In genomic region chr3:102089904-102090492, GRCh38 we compare ENCODE assay signal across 11 cellular contexts.
A peak's percentile ranks its signal among the peaks of the same experiment; 100 is the strongest.
DNase-seq lines count a peak whose midpoint lies in the region; ATAC-seq and TF ChIP-seq lines count a peak whose summit lies in the region.
"Had no signal": no experiment of that assay in that cellular context is flagged by ENCODE, and none has a peak within 500 bp of the region (broad histone marks: within the 10 kb centered on the region; RNA-seq: fewer than 3 reads in every experiment).

No MANE protein-coding gene starts in this region.

- ATAC-seq in GM21529 (IDR thresholded peaks at IDR 0.05; ENCODE audit: unreplicated experiment), result no peak
- ATAC-seq: activated CD8-positive, alpha-beta T cell treated with anti-CD3 and anti-CD28 coated beads, Interleukin-2, amount 10 ng/mL, durations not matched to agents 7 days and 5 days had no signal

- no peaks in the 10 kb centered on the region for H3K27me3 Mint-ChIP-seq in HFFc6 (ENCODE audit: insufficient read depth)
- H3K27me3 Mint-ChIP-seq in progenitor cell of endocrine pancreas, result no peaks in the 10 kb centered on the region

- H3K36me3 Mint-ChIP-seq in HFFc6 (ENCODE audit: low read depth), result no peaks in the 10 kb centered on the region
- no peaks in the 10 kb centered on the region for H3K36me3 Mint-ChIP-seq in progenitor cell of endocrine pancreas (ENCODE audit: insufficient read depth)

- H3K79me2 ChIP-seq in ACC112 (ENCODE audit: control insufficient read depth, insufficient read depth, low read length, unreplicated experiment), result no peaks in the 10 kb centered on the region

- no peaks in the 10 kb centered on the region for H3K27me3 ChIP-seq in ACC112 (ENCODE audit: insufficient read depth, low read length)

- H3K4me3 ChIP-seq in ACC112 (ENCODE audit: low read depth, low read length) (no peak overlapping the region), astrocyte of the cerebellum (ENCODE audit: low read depth, low read length) (no peak overlapping the region)

- H3K27ac ChIP-seq in ACC112 (ENCODE audit: low read depth, low read length), result peak overlapping the region; percentile 58; the same call in 1 of the 2 replicates

- peak; percentile 96 for DNase-seq in HFFc6
- DNase-seq in astrocyte of the cerebellum (ENCODE audit: low read depth), result peak; percentile 31
- peak; percentile 57 for DNase-seq in left kidney (ENCODE audit: low read depth, low spot score)
- no peak for DNase-seq in erythroblast (lab: John Stamatoyannopoulos, UW)
- no peak for DNase-seq in occipital lobe (lab: John Stamatoyannopoulos, UW)
- no peak for DNase-seq in progenitor cell of endocrine pancreas (ENCODE audit: low spot score, unreplicated experiment)
- DNase-seq: activated CD8-positive, alpha-beta T cell treated with anti-CD3 and anti-CD28 coated beads, Interleukin-2, amount 10 ng/mL, durations not matched to agents 7 days and 5 days; central memory CD4-positive, alpha-beta T cell; NCI-H1694 had no signal

- no peaks in the 10 kb centered on the region for H3K36me3 ChIP-seq in ACC112 (ENCODE audit: insufficient read depth, low read length)

- H3K9me3 Mint-ChIP-seq in HFFc6, result no peaks in the 10 kb centered on the region
- no peaks in the 10 kb centered on the region for H3K9me3 Mint-ChIP-seq in progenitor cell of endocrine pancreas (ENCODE audit: low read depth)

- TF ChIP-seq CTCF in HFFc6 (IDR thresholded peaks at IDR 0.05), result no peak
- TF ChIP-seq CTCF in astrocyte of the cerebellum (IDR thresholded peaks at IDR 0.05; ENCODE audit: low read depth, low read length, missing control alignments), result no peak
- no peak for TF ChIP-seq CTCF in progenitor cell of endocrine pancreas (IDR thresholded peaks at IDR 0.05; ENCODE audit: unreplicated experiment)

- H2AFZ ChIP-seq in ACC112 (ENCODE audit: low read length, unreplicated experiment), result no peak overlapping the region

- peak overlapping the region; percentile 71 for H3K4me3 Mint-ChIP-seq in HFFc6
- H3K4me3 Mint-ChIP-seq in progenitor cell of endocrine pancreas (ENCODE audit: low read depth), result no peak overlapping the region
- H3K4me3 Mint-ChIP-seq: activated CD8-positive, alpha-beta T cell treated with anti-CD3 and anti-CD28 coated beads, Interleukin-2, amount 10 ng/mL, durations not matched to agents 7 days and 5 days had no signal

- no peak for TF ChIP-seq POLR2A in erythroblast (IDR thresholded peaks at IDR 0.05; ENCODE audit: low read length)

- in situ Hi-C loops in astrocyte of the cerebellum (cut with HindIII; ENCODE audit: low sequenced_read_pairs), result no loop called here

- H3K4me1 ChIP-seq in ACC112 (ENCODE audit: control insufficient read depth, insufficient read depth, low read length, unreplicated experiment), result peaks cover 11% of the 10 kb centered on the region

- H3K27ac Mint-ChIP-seq in HFFc6 (peak overlapping the region; percentile 96), progenitor cell of endocrine pancreas (no peak overlapping the region)
- H3K27ac Mint-ChIP-seq: activated CD8-positive, alpha-beta T cell treated with anti-CD3 and anti-CD28 coated beads, Interleukin-2, amount 10 ng/mL, durations not matched to agents 7 days and 5 days had no signal

- H3K4me1 Mint-ChIP-seq in HFFc6 (ENCODE audit: low read depth) (peaks cover 82% of the 10 kb centered on the region), progenitor cell of endocrine pancreas (ENCODE audit: low read depth) (peaks cover 8% of the 10 kb centered on the region)

Comparison
In these comparisons a context has a peak if more than half of its experiments do, and no peak if none do; other contexts are left out.
1. DNase-seq: peak in HFFc6 (single experiment), astrocyte of the cerebellum (single experiment) and left kidney (single experiment); none in erythroblast (0 of 2), occipital lobe (single experiment) and progenitor cell of endocrine pancreas (single experiment).